8 cellular contexts compared by ENCODE assay signal in the genomic region with DNA sequence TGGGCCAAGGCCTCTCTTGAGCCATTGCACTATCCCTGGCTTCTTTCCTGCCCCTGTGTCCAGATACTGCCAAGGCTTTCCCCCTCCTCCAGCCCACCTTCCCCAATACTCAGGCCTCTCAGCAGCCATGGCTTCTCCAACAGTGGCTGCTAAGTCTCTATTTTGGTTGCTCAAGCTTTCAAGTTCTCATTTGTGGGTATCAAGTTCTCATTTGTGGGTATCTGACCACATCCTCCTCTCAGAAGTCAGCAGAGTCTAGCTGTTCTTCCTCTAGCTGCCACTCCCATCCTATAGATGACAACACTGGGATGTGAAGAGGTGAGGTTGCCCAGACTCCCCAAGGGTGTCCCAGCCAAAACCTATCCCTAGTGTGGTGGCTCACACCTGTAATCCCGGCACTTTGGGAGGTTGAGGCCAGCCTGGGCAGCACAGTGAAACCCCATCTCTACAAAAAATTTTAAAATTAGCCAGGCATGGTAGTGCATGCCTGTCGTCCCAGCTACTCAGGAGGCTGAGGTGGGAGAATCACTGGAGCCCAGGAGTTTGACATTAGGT.
A peak's percentile ranks its signal among the peaks of the same experiment; 100 is the strongest.
DNase-seq lines count a peak whose midpoint lies in the region; ATAC-seq, FAIRE-seq and TF ChIP-seq lines count a peak whose summit lies in the region.
"Not testable (repeated sequence)": the region's sequence is repeated elsewhere in the genome, so short reads cannot be mapped to it uniquely, and the experiment has no call there.

No MANE protein-coding gene starts in this region.

- H3K9me3 Mint-ChIP-seq in CD8-positive, alpha-beta memory T cell; activated CD4-positive, alpha-beta T cell treated with anti-CD3 and anti-CD28 coated beads, Interleukin-2, amount 10 ng/mL, durations not matched to agents 24 days and 14 days; central memory CD8-positive, alpha-beta T cell: not testable (repeated sequence)

- peaks cover 50% of the 10 kb centered on the region for H3K4me1 ChIP-seq in CD8-positive, alpha-beta memory T cell (ENCODE audit: insufficient read depth, low read length)
- H3K4me1 ChIP-seq in small intestine (ENCODE audit: control insufficient read depth in 2 of 2, insufficient read depth in 1 of 2, low read depth in 1 of 2, low read length in 1 of 2) = not testable (repeated sequence)

- peak overlapping the region; percentile 4 to 82 (median 66) for H3K4me3 Mint-ChIP-seq in CD8-positive, alpha-beta memory T cell
- H3K4me3 Mint-ChIP-seq in activated CD4-positive, alpha-beta T cell treated with anti-CD3 and anti-CD28 coated beads, Interleukin-2, amount 10 ng/mL, durations not matched to agents 24 days and 14 days = peak overlapping the region; percentile 59
- peak overlapping the region; percentile 57 for H3K4me3 Mint-ChIP-seq in central memory CD8-positive, alpha-beta T cell

- H3K27me3 Mint-ChIP-seq in CD8-positive, alpha-beta memory T cell = peaks cover 26 to 33% of the 10 kb centered on the region in 2 donors
- H3K27me3 Mint-ChIP-seq in activated CD4-positive, alpha-beta T cell treated with anti-CD3 and anti-CD28 coated beads, Interleukin-2, amount 10 ng/mL, durations not matched to agents 24 days and 14 days = peaks cover 46% of the 10 kb centered on the region
- peaks cover 42% of the 10 kb centered on the region for H3K27me3 Mint-ChIP-seq in central memory CD8-positive, alpha-beta T cell

- intact Hi-C loops in activated CD4-positive, alpha-beta T cell treated with anti-CD3 and anti-CD28 coated beads, Interleukin-2, amount 10 ng/mL, durations not matched to agents 24 days and 14 days (cut with micrococcal nuclease) = not testable (repeated sequence)

- not testable (repeated sequence) for H3K9me3 ChIP-seq in CD8-positive, alpha-beta memory T cell (ENCODE audit: low read length); small intestine (ENCODE audit: control insufficient read depth, low read depth)

- TF ChIP-seq POLR2A in NB4 (IDR thresholded peaks at IDR 0.05; ENCODE audit: extremely low read depth, insufficient read length) = not testable (repeated sequence)

- H3K4me1 Mint-ChIP-seq in CD8-positive, alpha-beta memory T cell = peaks cover 30 to 51% (median 42%) of the 10 kb centered on the region in 3 donors
- peaks cover 21% of the 10 kb centered on the region for H3K4me1 Mint-ChIP-seq in activated CD4-positive, alpha-beta T cell treated with anti-CD3 and anti-CD28 coated beads, Interleukin-2, amount 10 ng/mL, durations not matched to agents 24 days and 14 days
- peaks cover 36% of the 10 kb centered on the region for H3K4me1 Mint-ChIP-seq in central memory CD8-positive, alpha-beta T cell

- peak in 3 of 5 donors; percentile 63 to 79 (median 78) for DNase-seq in CD8-positive, alpha-beta memory T cell
- peak; percentile 82 for DNase-seq in NB4 (ENCODE audit: low read depth)
- DNase-seq in activated CD4-positive, alpha-beta T cell treated with anti-CD3 and anti-CD28 coated beads, Interleukin-2, amount 10 ng/mL, durations not matched to agents 24 days and 14 days = peak; percentile 87
- DNase-seq in central memory CD8-positive, alpha-beta T cell (ENCODE audit: low spot score in 2 of 2) = peak in 1 of 2 donors; percentile 49
- DNase-seq in small intestine = peak; percentile 40

- not testable (repeated sequence) for TF ChIP-seq CTCF in NB4 (IDR thresholded peaks at IDR 0.05; ENCODE audit: low read depth, low read length)

- WGBS in small intestine, 3 donors = 70 to 85% (median 74%) methylated on average over 2 of the region's 2 CpGs

- H3K36me3 ChIP-seq in CD8-positive, alpha-beta memory T cell (ENCODE audit: insufficient read depth, low read length); small intestine (ENCODE audit: control insufficient read depth in 2 of 2, insufficient read depth in 2 of 2, low read length in 2 of 2): not testable (repeated sequence)

- not testable (repeated sequence) for FAIRE-seq in small intestine (lab: Jason Lieb, UNC)

- peaks cover 10% of the 10 kb centered on the region for H3K27me3 ChIP-seq in CD8-positive, alpha-beta memory T cell (ENCODE audit: insufficient read depth, low read length, poor library complexity, severe bottlenecking)
- not testable (repeated sequence) for H3K27me3 ChIP-seq in small intestine (ENCODE audit: control insufficient read depth in 2 of 2, insufficient read depth in 2 of 2, low read length in 2 of 2)

- H3K36me3 Mint-ChIP-seq in CD8-positive, alpha-beta memory T cell; activated CD4-positive, alpha-beta T cell treated with anti-CD3 and anti-CD28 coated beads, Interleukin-2, amount 10 ng/mL, durations not matched to agents 24 days and 14 days (ENCODE audit: low read depth); central memory CD8-positive, alpha-beta T cell (ENCODE audit: insufficient read depth): not testable (repeated sequence)

- ATAC-seq in GM19351 (IDR thresholded peaks at IDR 0.05; ENCODE audit: unreplicated experiment) (peak; percentile 81), HG02588 (IDR thresholded peaks at IDR 0.05; ENCODE audit: unreplicated experiment) (peak; percentile 45), HG03280 (IDR thresholded peaks at IDR 0.05; ENCODE audit: unreplicated experiment) (peak; percentile 67)
- peak; percentile 99 for ATAC-seq in central memory CD8-positive, alpha-beta T cell (replicated peaks; ENCODE audit: extremely low read depth, poor library complexity, severe bottlenecking)

- POLR2A ChIA-PET in CD8-positive, alpha-beta memory T cell (lab: Charles Lee) = interaction anchor here (0.5 kb wide), 1 partner anchor 258 kb away, joined by 3 read pairs; no protein-coding TSS in a partner anchor

- not testable (repeated sequence) for H3K4me3 ChIP-seq in CD8-positive, alpha-beta memory T cell (ENCODE audit: low read length); NB4 (ENCODE audit: low read depth, low read length); small intestine (ENCODE audit: low read depth in 1 of 2, low read length in 2 of 2)

- CTCF ChIA-PET in CD8-positive, alpha-beta memory T cell (lab: Charles Lee) = not testable (repeated sequence)

- H3K27ac Mint-ChIP-seq in CD8-positive, alpha-beta memory T cell = peak overlapping the region in 7 of 8 donors; percentile 11 to 83 (median 51)
- peak overlapping the region; percentile 67 for H3K27ac Mint-ChIP-seq in activated CD4-positive, alpha-beta T cell treated with anti-CD3 and anti-CD28 coated beads, Interleukin-2, amount 10 ng/mL, durations not matched to agents 24 days and 14 days
- H3K27ac Mint-ChIP-seq in central memory CD8-positive, alpha-beta T cell (ENCODE audit: low read depth) = peak overlapping the region; percentile 14

- not testable (repeated sequence) for H3K27ac ChIP-seq in CD8-positive, alpha-beta memory T cell (ENCODE audit: low read depth, low read length); small intestine (ENCODE audit: low read depth in 1 of 2, low read length in 1 of 2)

Comparison
In these comparisons a context has a peak if more than half of its experiments do, and no peak if none do; other contexts are left out.
1. H3K27ac Mint-ChIP-seq: peak in every context shown above with its lines; median percentile 67 in activated CD4-positive, alpha-beta T cell treated with anti-CD3 and anti-CD28 coated beads, Interleukin-2, amount 10 ng/mL, durations not matched to agents 24 days and 14 days; 51 in CD8-positive, alpha-beta memory T cell; 14 in central memory CD8-positive, alpha-beta T cell.
2. ATAC-seq: peak in every context shown above with its lines; median percentile 99 in central memory CD8-positive, alpha-beta T cell; 81 in GM19351; 67 in HG03280; 45 in HG02588.